Comparison of ENCODE assay signal across 19 cellular contexts in the genomic region with DNA sequence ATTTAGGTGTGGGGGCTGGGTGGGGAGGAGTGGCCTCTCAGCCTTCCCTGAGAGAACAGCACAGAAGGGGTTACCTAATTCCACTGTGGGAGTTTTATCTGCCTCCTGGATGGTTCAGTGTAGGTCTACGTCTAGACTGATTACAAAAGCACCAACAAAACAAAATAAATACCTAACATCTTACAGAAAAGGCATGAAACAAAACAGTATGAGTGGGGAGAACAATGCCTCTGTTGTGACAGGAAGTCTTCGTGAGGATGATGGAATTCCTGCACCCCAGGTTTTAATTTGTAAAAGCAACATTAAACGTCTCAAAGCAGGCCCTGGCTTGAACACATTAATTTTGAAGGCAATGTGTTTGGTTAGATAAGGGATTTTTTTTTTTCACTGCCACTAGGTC.
DNase-seq lines count a peak whose midpoint lies in the region; FAIRE-seq and TF ChIP-seq lines count a peak whose summit lies in the region.
"Had no signal": no experiment of that assay in that cellular context is flagged by ENCODE, and none has a peak within 500 bp of the region (broad histone marks: within the 10 kb centered on the region; RNA-seq: fewer than 3 reads in every experiment).

No MANE protein-coding gene starts in this region.

- H2AFZ ChIP-seq in astrocyte (ENCODE audit: low read depth, low read length): no peak overlapping the region
- H2AFZ ChIP-seq: GM23248 had no signal

- no peaks in the 10 kb centered on the region for H4K20me1 ChIP-seq in astrocyte (ENCODE audit: insufficient read depth, low read length)

- H3K4me3 Mint-ChIP-seq in astrocyte (ENCODE audit: unreplicated experiment): no peak overlapping the region
- no peak overlapping the region for H3K4me3 Mint-ChIP-seq in nephron progenitor cell

- H3K4me1 Mint-ChIP-seq in astrocyte (ENCODE audit: low read depth, unreplicated experiment): no peaks in the 10 kb centered on the region
- H3K4me1 Mint-ChIP-seq in nephron progenitor cell: peaks cover 43% of the 10 kb centered on the region

- no peak for FAIRE-seq in astrocyte (lab: Jason Lieb, UNC)
- FAIRE-seq: GM18507 had no signal

- H3K4me1 ChIP-seq in HUES6 (ENCODE audit: control insufficient read depth, insufficient read depth, low read length) (peaks cover 15% of the 10 kb centered on the region), astrocyte (ENCODE audit: insufficient read depth, low read length) (no peaks in the 10 kb centered on the region), esophagus squamous epithelium (no peaks in the 10 kb centered on the region)
- H3K4me1 ChIP-seq: SJCRH30 had no signal

- H3K9me3 ChIP-seq in HUES6 (ENCODE audit: control insufficient read depth, insufficient read depth, low read depth, low read length) (no peaks in the 10 kb centered on the region), astrocyte (ENCODE audit: insufficient read depth, low read depth, low read length) (no peaks in the 10 kb centered on the region), esophagus squamous epithelium (no peaks in the 10 kb centered on the region)
- H3K9me3 ChIP-seq: SJCRH30 had no signal

- no peaks in the 10 kb centered on the region for H3K27me3 Mint-ChIP-seq in astrocyte (ENCODE audit: low read depth, unreplicated experiment)
- H3K27me3 Mint-ChIP-seq in nephron progenitor cell (ENCODE audit: low read depth, poor library complexity): no peaks in the 10 kb centered on the region

- no peaks in the 10 kb centered on the region for H3K79me2 ChIP-seq in astrocyte (ENCODE audit: insufficient read depth, low read length)

- TF ChIP-seq POLR2A in esophagus squamous epithelium (IDR thresholded peaks at IDR 0.05): no peak

- H3K9me3 Mint-ChIP-seq in astrocyte (ENCODE audit: unreplicated experiment) (no peaks in the 10 kb centered on the region), nephron progenitor cell (no peaks in the 10 kb centered on the region)

- H3K27me3 ChIP-seq in HUES6 (ENCODE audit: control insufficient read depth, insufficient read depth, low read length) (no peaks in the 10 kb centered on the region), astrocyte (ENCODE audit: insufficient read depth, low read length) (no peaks in the 10 kb centered on the region), esophagus squamous epithelium (no peaks in the 10 kb centered on the region)
- H3K27me3 ChIP-seq: SJCRH30 had no signal

- H3K4me3 ChIP-seq in HUES6 (ENCODE audit: low read depth, low read length) (no peak overlapping the region), astrocyte (ENCODE audit: insufficient read depth, low read depth, low read length) (no peak overlapping the region), fibroblast of pulmonary artery (replicated peaks; ENCODE audit: low read depth, low read length) (no peak overlapping the region), esophagus squamous epithelium (no peak overlapping the region)
- H3K4me3 ChIP-seq: GM23248, SJCRH30 had no signal

- H3K27ac ChIP-seq in HUES6 (ENCODE audit: low read depth, low read length): peak overlapping the region; percentile 52
- H3K27ac ChIP-seq in astrocyte (ENCODE audit: low read depth, low read length): no peak overlapping the region
- H3K27ac ChIP-seq in esophagus squamous epithelium: no peak overlapping the region
- H3K27ac ChIP-seq: C4-2B, GM23248, KMS-11, SJCRH30 had no signal

- H3K27ac Mint-ChIP-seq in astrocyte (ENCODE audit: unreplicated experiment) (no peak overlapping the region), nephron progenitor cell (peak overlapping the region; percentile 25)

- no peaks in the 10 kb centered on the region for H3K36me3 ChIP-seq in HUES6 (ENCODE audit: control insufficient read depth, insufficient read depth, low read length)
- no peaks in the 10 kb centered on the region for H3K36me3 ChIP-seq in astrocyte (ENCODE audit: insufficient read depth, low read length)
- no peaks in the 10 kb centered on the region for H3K36me3 ChIP-seq in esophagus squamous epithelium
- H3K36me3 ChIP-seq: SJCRH30 had no signal

- WGBS in esophagus squamous epithelium, 2 donors: 13 to 32% methylated on average over 3 of the region's 3 CpGs

- H3K36me3 Mint-ChIP-seq in astrocyte (ENCODE audit: low read depth, unreplicated experiment) (no peaks in the 10 kb centered on the region), nephron progenitor cell (ENCODE audit: low read depth) (peaks cover 1% of the 10 kb centered on the region)

- H3K4me2 ChIP-seq in astrocyte (ENCODE audit: low read length): no peak overlapping the region
- H3K4me2 ChIP-seq: KMS-11 had no signal

- DNase-seq in astrocyte (ENCODE audit: low read depth) (peak; percentile 11), fibroblast of pulmonary artery (ENCODE audit: low read depth) (peak; percentile 11), nephron progenitor cell (no peak), CD1c-positive myeloid dendritic cell (ENCODE audit: extremely low spot score) (no peak), esophagus squamous epithelium (lab: John Stamatoyannopoulos, UW) (no peak), occipital lobe (lab: John Stamatoyannopoulos, UW) (no peak)
- DNase-seq: AML-193, DMS79, GM23248, NCI-H1048, NCI-H1436, NCI-H2029, NCI-H345, NCI-H524 treated with DMSO at 0.1 percent for 48 hours, SJCRH30 had no signal

- no peak for TF ChIP-seq CTCF in astrocyte (IDR thresholded peaks at IDR 0.05; ENCODE audit: insufficient read depth, low read depth, low read length)
- no peak for TF ChIP-seq CTCF in fibroblast of pulmonary artery (IDR thresholded peaks at IDR 0.05; ENCODE audit: low read length, missing control alignments)
- TF ChIP-seq CTCF in nephron progenitor cell (IDR thresholded peaks at IDR 0.05): no peak
- TF ChIP-seq CTCF in esophagus squamous epithelium (IDR thresholded peaks at IDR 0.05): no peak

- intact Hi-C loops in esophagus squamous epithelium (cut with DNase I): no loop called here

- H3K9ac ChIP-seq in HUES6 (ENCODE audit: low read length) (no peak overlapping the region), astrocyte (ENCODE audit: low read length) (no peak overlapping the region)
- H3K9ac ChIP-seq: GM23248, KMS-11 had no signal

Comparison
In these comparisons a context has a peak if more than half of its experiments do, and no peak if none do; other contexts are left out.
1. DNase-seq: peak in astrocyte (single experiment) and fibroblast of pulmonary artery (single experiment); none in nephron progenitor cell (single experiment), CD1c-positive myeloid dendritic cell (single experiment), esophagus squamous epithelium (single experiment) and occipital lobe (single experiment).